8 cellular contexts compared by ENCODE assay signal in genomic region chr12:79407671-79408622, GRCh38.
DNase-seq lines count a peak whose midpoint lies in the region; ATAC-seq, FAIRE-seq and TF ChIP-seq lines count a peak whose summit lies in the region.

No MANE protein-coding gene starts in this region.

- no peak overlapping the region for H3K4me3 ChIP-seq in GM12875 (ENCODE audit: low read depth, low read length)
- no peak overlapping the region for H3K4me3 ChIP-seq in NB4 (ENCODE audit: low read depth, low read length)
- no peak overlapping the region for H3K4me3 ChIP-seq in iPS-20b (ENCODE audit: low read length)

- peak; percentile 87 for FAIRE-seq in A204.1 (lab: Jason Lieb, UNC)

- no peak for TF ChIP-seq POLR2A in NB4 (IDR thresholded peaks at IDR 0.05; ENCODE audit: extremely low read depth, insufficient read length)

- no peaks in the 10 kb centered on the region for H3K27me3 ChIP-seq in iPS-20b (ENCODE audit: insufficient read depth, low read length)

- peak; percentile 46; the same call in 1 of the 2 replicates for TF ChIP-seq CTCF in GM12875 (IDR thresholded peaks at IDR 0.05; ENCODE audit: borderline replicate concordance, insufficient read depth, low read depth, low read length)
- TF ChIP-seq CTCF in NB4 (IDR thresholded peaks at IDR 0.05; ENCODE audit: low read depth, low read length) = peak; percentile 27

- H3K27ac ChIP-seq in iPS-20b (ENCODE audit: low read length) = peak overlapping the region; percentile 77

- H3K36me3 ChIP-seq in iPS-20b (ENCODE audit: insufficient read depth, low read depth, low read length) = no peaks in the 10 kb centered on the region

- DNase-seq in NB4 (ENCODE audit: low read depth) (peak; percentile 44), amniotic stem cell (lab: John Stamatoyannopoulos, UW) (peak; percentile 77), stromal cell of bone marrow (ENCODE audit: low read depth) (peak; percentile 84), occipital lobe (lab: John Stamatoyannopoulos, UW) (no peak)

- H3K9me3 ChIP-seq in iPS-20b (ENCODE audit: insufficient read depth, low read depth, low read length) = no peaks in the 10 kb centered on the region

- H3K9ac ChIP-seq in iPS-20b (ENCODE audit: low read depth, low read length) = peak overlapping the region; percentile 64; the same call in 1 of the 2 replicates

- peaks cover 34% of the 10 kb centered on the region for H3K4me1 ChIP-seq in iPS-20b (ENCODE audit: insufficient read depth, low read length)

- ATAC-seq in HG02642 (IDR thresholded peaks at IDR 0.05; ENCODE audit: poor library complexity, unreplicated experiment) = peak; percentile 89
